In genomic region chr3:78728406-78729145, GRCh38 we compare ENCODE assay signal across 1 cellular context.
A peak's percentile ranks its signal among the peaks of the same experiment; 100 is the strongest.
TF ChIP-seq lines count a peak whose summit lies in the region.

No MANE protein-coding gene starts in this region.

TF ChIP-seq in HEK293, 187 proteins besides CTCF, POLR2A, EP300 and RAD21 (continued from another document):
- peak; percentile 74; the same call in 1 of the 2 replicates for TF ChIP-seq ZBTB44 (tag by site-specific recombination; IDR thresholded peaks at IDR 0.05)
- no peak for TF ChIP-seq ZNF114 (tag by site-specific recombination; IDR thresholded peaks at IDR 0.05)
- no peak for TF ChIP-seq ZBTB48 (tag by site-specific recombination; IDR thresholded peaks at IDR 0.05)
- TF ChIP-seq ZNF596 (tag by site-specific recombination; IDR thresholded peaks at IDR 0.05) = peak; percentile 66
- TF ChIP-seq ZNF473 (tag by site-specific recombination; IDR thresholded peaks at IDR 0.05) = no peak
- TF ChIP-seq OSR2 (tag by site-specific recombination; IDR thresholded peaks at IDR 0.05) = peak; percentile 60; the same call in 1 of the 2 replicates
- TF ChIP-seq ZNF768 (tag by site-specific recombination; IDR thresholded peaks at IDR 0.05) = no peak
- peak; percentile 59 for TF ChIP-seq ZNF843 (tag by site-specific recombination; IDR thresholded peaks at IDR 0.05)
- peak; percentile 74 for TF ChIP-seq MZF1 (tag by site-specific recombination; IDR thresholded peaks at IDR 0.05; ENCODE audit: borderline replicate concordance)
- TF ChIP-seq ZFP37 (tag by site-specific recombination; IDR thresholded peaks at IDR 0.05) = no peak
- no peak for TF ChIP-seq ZNF621 (tag by site-specific recombination; IDR thresholded peaks at IDR 0.05)
- no peak for TF ChIP-seq ZNF37A (tag by site-specific recombination; IDR thresholded peaks at IDR 0.05)
- TF ChIP-seq ZNF626 (tag by site-specific recombination; IDR thresholded peaks at IDR 0.05) = no peak
- TF ChIP-seq MYNN (tag by site-specific recombination; IDR thresholded peaks at IDR 0.05; ENCODE audit: borderline replicate concordance) = no peak
- TF ChIP-seq ZNF202 (tag by site-specific recombination; IDR thresholded peaks at IDR 0.05; ENCODE audit: borderline replicate concordance) = no peak
- no peak for TF ChIP-seq INSM2 (tag by site-specific recombination; IDR thresholded peaks at IDR 0.05)
- no peak for TF ChIP-seq ZNF513 (tag by site-specific recombination; IDR thresholded peaks at IDR 0.05)
- TF ChIP-seq ZNF324 (tag by site-specific recombination; IDR thresholded peaks at IDR 0.05) = no peak
- TF ChIP-seq PATZ1 (tag by site-specific recombination; IDR thresholded peaks at IDR 0.05) = no peak
- TF ChIP-seq ZNF514 (tag by site-specific recombination; IDR thresholded peaks at IDR 0.05) = no peak
- TF ChIP-seq ZSCAN30 (tag by site-specific recombination; IDR thresholded peaks at IDR 0.05) = 0 out of 2 replicates have a peak, but pooled peaks have one; percentile 28
- no peak; the same call in 1 of the 2 replicates for TF ChIP-seq ZNF146 (tag by site-specific recombination; IDR thresholded peaks at IDR 0.05)
- TF ChIP-seq SP7 (tag by site-specific recombination; IDR thresholded peaks at IDR 0.05) = 0 out of 2 replicates have a peak, but pooled peaks have one; percentile 18
- TF ChIP-seq ZNF302 (tag by site-specific recombination; IDR thresholded peaks at IDR 0.05; ENCODE audit: low read depth) = no peak
- peak; percentile 94 for TF ChIP-seq ZNF792 (tag by site-specific recombination; IDR thresholded peaks at IDR 0.05)
- no peak for TF ChIP-seq RBAK (tag by site-specific recombination; IDR thresholded peaks at IDR 0.05)
- no peak for TF ChIP-seq ZEB2 (tag by site-specific recombination; IDR thresholded peaks at IDR 0.05)
- no peak for TF ChIP-seq ZNF600 (tag by site-specific recombination; IDR thresholded peaks at IDR 0.05)
- TF ChIP-seq ZNF747 (tag by site-specific recombination; IDR thresholded peaks at IDR 0.05) = no peak
- no peak for TF ChIP-seq ZNF311 (tag by site-specific recombination; IDR thresholded peaks at IDR 0.05; ENCODE audit: borderline replicate concordance)
- no peak for TF ChIP-seq SP3 (tag by site-specific recombination; IDR thresholded peaks at IDR 0.05)
- no peak for TF ChIP-seq ZNF76 (tag by site-specific recombination; IDR thresholded peaks at IDR 0.05; ENCODE audit: borderline replicate concordance, low read depth)
- TF ChIP-seq ZNF366 (tag by site-specific recombination; conservative IDR thresholded peaks at IDR 0.05) = peak; percentile 52; the same call in 1 of the 2 replicates
- TF ChIP-seq ZNF580 (tag by site-specific recombination; IDR thresholded peaks at IDR 0.05) = no peak
- TF ChIP-seq ZNF140 (tag by site-specific recombination; IDR thresholded peaks at IDR 0.05) = no peak
- no peak for TF ChIP-seq ZNF777 (tag by site-specific recombination; IDR thresholded peaks at IDR 0.05; ENCODE audit: borderline replicate concordance)
- TF ChIP-seq MEIS1 (CRISPR knock-in tag; IDR thresholded peaks at IDR 0.05; ENCODE audit: borderline replicate concordance) = no peak
